In the genomic region with DNA sequence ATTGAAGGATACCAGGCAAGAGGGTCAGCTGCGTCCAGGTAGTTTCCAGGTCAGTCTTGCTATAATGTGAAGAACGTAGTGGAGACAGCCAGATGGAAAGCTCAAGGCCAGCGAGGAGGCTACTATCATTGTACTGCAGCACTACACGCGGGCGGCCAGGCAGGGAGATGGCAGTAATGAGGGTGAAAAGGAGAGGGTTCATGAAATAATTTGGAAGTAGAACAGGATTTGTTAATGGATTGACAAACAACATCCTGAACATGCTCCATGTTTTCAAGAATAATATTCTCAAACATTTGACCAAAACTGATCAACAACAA, we compare ENCODE assay signal across 1 cellular context.
TF ChIP-seq lines count a peak whose summit lies in the region.

No MANE protein-coding gene starts in this region.

TF ChIP-seq in GM23338, 12 proteins besides CTCF, POLR2A, EP300 and RAD21 (continued from another document):
- TF ChIP-seq EZH2phosphoT487 (IDR thresholded peaks at IDR 0.05; ENCODE audit: unreplicated experiment): no peak
- TF ChIP-seq, protein P1, sequence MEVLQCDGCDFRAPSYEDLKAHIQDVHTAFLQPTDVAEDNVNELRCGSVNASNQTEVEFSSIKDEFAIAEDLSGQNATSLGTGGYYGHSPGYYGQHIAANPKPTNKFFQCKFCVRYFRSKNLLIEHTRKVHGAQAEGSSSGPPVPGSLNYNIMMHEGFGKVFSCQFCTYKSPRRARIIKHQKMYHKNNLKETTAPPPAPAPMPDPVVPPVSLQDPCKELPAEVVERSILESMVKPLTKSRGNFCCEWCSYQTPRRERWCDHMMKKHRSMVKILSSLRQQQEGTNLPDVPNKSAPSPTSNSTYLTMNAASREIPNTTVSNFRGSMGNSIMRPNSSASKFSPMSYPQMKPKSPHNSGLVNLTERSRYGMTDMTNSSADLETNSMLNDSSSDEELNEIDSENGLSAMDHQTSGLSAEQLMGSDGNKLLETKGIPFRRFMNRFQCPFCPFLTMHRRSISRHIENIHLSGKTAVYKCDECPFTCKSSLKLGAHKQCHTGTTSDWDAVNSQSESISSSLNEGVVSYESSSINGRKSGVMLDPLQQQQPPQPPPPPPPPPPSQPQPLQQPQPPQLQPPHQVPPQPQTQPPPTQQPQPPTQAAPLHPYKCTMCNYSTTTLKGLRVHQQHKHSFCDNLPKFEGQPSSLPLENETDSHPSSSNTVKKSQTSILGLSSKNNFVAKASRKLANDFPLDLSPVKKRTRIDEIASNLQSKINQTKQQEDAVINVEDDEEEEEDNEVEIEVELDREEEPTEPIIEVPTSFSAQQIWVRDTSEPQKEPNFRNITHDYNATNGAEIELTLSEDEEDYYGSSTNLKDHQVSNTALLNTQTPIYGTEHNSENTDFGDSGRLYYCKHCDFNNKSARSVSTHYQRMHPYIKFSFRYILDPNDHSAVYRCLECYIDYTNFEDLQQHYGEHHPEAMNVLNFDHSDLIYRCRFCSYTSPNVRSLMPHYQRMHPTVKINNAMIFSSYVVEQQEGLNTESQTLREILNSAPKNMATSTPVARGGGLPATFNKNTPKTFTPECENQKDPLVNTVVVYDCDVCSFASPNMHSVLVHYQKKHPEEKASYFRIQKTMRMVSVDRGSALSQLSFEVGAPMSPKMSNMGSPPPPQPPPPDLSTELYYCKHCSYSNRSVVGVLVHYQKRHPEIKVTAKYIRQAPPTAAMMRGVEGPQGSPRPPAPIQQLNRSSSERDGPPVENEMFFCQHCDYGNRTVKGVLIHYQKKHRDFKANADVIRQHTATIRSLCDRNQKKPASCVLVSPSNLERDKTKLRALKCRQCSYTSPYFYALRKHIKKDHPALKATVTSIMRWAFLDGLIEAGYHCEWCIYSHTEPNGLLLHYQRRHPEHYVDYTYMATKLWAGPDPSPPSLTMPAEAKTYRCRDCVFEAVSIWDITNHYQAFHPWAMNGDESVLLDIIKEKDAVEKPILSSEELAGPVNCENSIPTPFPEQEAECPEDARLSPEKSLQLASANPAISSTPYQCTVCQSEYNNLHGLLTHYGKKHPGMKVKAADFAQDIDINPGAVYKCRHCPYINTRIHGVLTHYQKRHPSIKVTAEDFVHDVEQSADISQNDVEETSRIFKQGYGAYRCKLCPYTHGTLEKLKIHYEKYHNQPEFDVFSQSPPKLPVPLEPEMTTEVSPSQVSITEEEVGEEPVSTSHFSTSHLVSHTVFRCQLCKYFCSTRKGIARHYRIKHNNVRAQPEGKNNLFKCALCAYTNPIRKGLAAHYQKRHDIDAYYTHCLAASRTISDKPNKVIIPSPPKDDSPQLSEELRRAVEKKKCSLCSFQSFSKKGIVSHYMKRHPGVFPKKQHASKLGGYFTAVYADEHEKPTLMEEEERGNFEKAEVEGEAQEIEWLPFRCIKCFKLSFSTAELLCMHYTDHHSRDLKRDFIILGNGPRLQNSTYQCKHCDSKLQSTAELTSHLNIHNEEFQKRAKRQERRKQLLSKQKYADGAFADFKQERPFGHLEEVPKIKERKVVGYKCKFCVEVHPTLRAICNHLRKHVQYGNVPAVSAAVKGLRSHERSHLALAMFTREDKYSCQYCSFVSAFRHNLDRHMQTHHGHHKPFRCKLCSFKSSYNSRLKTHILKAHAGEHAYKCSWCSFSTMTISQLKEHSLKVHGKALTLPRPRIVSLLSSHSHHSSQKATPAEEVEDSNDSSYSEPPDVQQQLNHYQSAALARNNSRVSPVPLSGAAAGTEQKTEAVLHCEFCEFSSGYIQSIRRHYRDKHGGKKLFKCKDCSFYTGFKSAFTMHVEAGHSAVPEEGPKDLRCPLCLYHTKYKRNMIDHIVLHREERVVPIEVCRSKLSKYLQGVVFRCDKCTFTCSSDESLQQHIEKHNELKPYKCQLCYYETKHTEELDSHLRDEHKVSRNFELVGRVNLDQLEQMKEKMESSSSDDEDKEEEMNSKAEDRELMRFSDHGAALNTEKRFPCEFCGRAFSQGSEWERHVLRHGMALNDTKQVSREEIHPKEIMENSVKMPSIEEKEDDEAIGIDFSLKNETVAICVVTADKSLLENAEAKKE (CRISPR knock-in tag; IDR thresholded peaks at IDR 0.05): no peak
- no peak for TF ChIP-seq CREB1 (CRISPR knock-in tag; IDR thresholded peaks at IDR 0.05; ENCODE audit: low read depth)
- TF ChIP-seq JUNB (IDR thresholded peaks at IDR 0.05; ENCODE audit: unreplicated experiment): no peak
- no peak for TF ChIP-seq POLR2AphosphoS5 (IDR thresholded peaks at IDR 0.05; ENCODE audit: low read depth)
- no peak for TF ChIP-seq ZNF114 (CRISPR knock-in tag; IDR thresholded peaks at IDR 0.05)
- TF ChIP-seq ZNF331 (CRISPR knock-in tag; IDR thresholded peaks at IDR 0.05; ENCODE audit: low read depth): no peak
- TF ChIP-seq NANOG (IDR thresholded peaks at IDR 0.05; ENCODE audit: borderline replicate concordance): no peak
- TF ChIP-seq, protein P2, sequence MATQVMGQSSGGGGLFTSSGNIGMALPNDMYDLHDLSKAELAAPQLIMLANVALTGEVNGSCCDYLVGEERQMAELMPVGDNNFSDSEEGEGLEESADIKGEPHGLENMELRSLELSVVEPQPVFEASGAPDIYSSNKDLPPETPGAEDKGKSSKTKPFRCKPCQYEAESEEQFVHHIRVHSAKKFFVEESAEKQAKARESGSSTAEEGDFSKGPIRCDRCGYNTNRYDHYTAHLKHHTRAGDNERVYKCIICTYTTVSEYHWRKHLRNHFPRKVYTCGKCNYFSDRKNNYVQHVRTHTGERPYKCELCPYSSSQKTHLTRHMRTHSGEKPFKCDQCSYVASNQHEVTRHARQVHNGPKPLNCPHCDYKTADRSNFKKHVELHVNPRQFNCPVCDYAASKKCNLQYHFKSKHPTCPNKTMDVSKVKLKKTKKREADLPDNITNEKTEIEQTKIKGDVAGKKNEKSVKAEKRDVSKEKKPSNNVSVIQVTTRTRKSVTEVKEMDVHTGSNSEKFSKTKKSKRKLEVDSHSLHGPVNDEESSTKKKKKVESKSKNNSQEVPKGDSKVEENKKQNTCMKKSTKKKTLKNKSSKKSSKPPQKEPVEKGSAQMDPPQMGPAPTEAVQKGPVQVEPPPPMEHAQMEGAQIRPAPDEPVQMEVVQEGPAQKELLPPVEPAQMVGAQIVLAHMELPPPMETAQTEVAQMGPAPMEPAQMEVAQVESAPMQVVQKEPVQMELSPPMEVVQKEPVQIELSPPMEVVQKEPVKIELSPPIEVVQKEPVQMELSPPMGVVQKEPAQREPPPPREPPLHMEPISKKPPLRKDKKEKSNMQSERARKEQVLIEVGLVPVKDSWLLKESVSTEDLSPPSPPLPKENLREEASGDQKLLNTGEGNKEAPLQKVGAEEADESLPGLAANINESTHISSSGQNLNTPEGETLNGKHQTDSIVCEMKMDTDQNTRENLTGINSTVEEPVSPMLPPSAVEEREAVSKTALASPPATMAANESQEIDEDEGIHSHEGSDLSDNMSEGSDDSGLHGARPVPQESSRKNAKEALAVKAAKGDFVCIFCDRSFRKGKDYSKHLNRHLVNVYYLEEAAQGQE (IDR thresholded peaks at IDR 0.05; ENCODE audit: unreplicated experiment): no peak
